2 cellular contexts compared by ENCODE assay signal in genomic region chr15:72155635-72156616, GRCh38.
TF ChIP-seq lines count a peak whose summit lies in the region.

No MANE protein-coding gene starts in this region.

TF ChIP-seq in HEK293, 187 proteins besides CTCF, POLR2A, EP300 and RAD21 (continued from another document):
- TF ChIP-seq KLF17 (tag by site-specific recombination; IDR thresholded peaks at IDR 0.05): 0 out of 2 replicates have a peak, but pooled peaks have one; percentile 29
- no peak for TF ChIP-seq YY1 (tag by site-specific recombination; IDR thresholded peaks at IDR 0.05)
- TF ChIP-seq ZNF692 (tag by site-specific recombination; IDR thresholded peaks at IDR 0.05): peak; percentile 58; the same call in 1 of the 2 replicates
- TF ChIP-seq ZNF2 (tag by site-specific recombination; IDR thresholded peaks at IDR 0.05): peak; percentile 90

TF ChIP-seq in GM12878, 131 proteins besides CTCF, POLR2A, EP300 and RAD21 (continued from another document):
- TF ChIP-seq USF2 (IDR thresholded peaks at IDR 0.05; ENCODE audit: borderline replicate concordance, low read depth, low read length) (no peak), DPF2 (IDR thresholded peaks at IDR 0.05) (no peak), NR2C1 (IDR thresholded peaks at IDR 0.05) (no peak), POU2F2 (IDR thresholded peaks at IDR 0.05; ENCODE audit: borderline replicate concordance, low read depth, low read length) (no peak), ZBTB40 (IDR thresholded peaks at IDR 0.05; ENCODE audit: borderline replicate concordance) (no peak), YY1 (IDR thresholded peaks at IDR 0.05; ENCODE audit: low read depth, low read length) (peak; percentile 68), BCL11A (IDR thresholded peaks at IDR 0.05; ENCODE audit: low read depth, low read length) (no peak), MLLT1 (IDR thresholded peaks at IDR 0.05) (0 out of 2 replicates have a peak, but pooled peaks have one; percentile 29), RBBP5 (conservative IDR thresholded peaks at IDR 0.05) (no peak), CBX3 (IDR thresholded peaks at IDR 0.05; ENCODE audit: borderline replicate concordance, low read depth) (no peak), LARP7 (IDR thresholded peaks at IDR 0.05) (peak; percentile 39; the same call in 1 of the 2 replicates), FOXK2 (IDR thresholded peaks at IDR 0.05) (no peak), MTA2 (IDR thresholded peaks at IDR 0.05; ENCODE audit: low read depth) (no peak), IRF4 (IDR thresholded peaks at IDR 0.05; ENCODE audit: low read depth, low read length) (peak; percentile 37; the same call in 1 of the 2 replicates), TCF7 (IDR thresholded peaks at IDR 0.05; ENCODE audit: borderline replicate concordance) (no peak), RFX5 (IDR thresholded peaks at IDR 0.05; ENCODE audit: low read depth, low read length) (no peak), SUZ12 (IDR thresholded peaks at IDR 0.05; ENCODE audit: unreplicated experiment) (no peak)
